Comparison of ENCODE assay signal across 1 cellular context in the genomic region with DNA sequence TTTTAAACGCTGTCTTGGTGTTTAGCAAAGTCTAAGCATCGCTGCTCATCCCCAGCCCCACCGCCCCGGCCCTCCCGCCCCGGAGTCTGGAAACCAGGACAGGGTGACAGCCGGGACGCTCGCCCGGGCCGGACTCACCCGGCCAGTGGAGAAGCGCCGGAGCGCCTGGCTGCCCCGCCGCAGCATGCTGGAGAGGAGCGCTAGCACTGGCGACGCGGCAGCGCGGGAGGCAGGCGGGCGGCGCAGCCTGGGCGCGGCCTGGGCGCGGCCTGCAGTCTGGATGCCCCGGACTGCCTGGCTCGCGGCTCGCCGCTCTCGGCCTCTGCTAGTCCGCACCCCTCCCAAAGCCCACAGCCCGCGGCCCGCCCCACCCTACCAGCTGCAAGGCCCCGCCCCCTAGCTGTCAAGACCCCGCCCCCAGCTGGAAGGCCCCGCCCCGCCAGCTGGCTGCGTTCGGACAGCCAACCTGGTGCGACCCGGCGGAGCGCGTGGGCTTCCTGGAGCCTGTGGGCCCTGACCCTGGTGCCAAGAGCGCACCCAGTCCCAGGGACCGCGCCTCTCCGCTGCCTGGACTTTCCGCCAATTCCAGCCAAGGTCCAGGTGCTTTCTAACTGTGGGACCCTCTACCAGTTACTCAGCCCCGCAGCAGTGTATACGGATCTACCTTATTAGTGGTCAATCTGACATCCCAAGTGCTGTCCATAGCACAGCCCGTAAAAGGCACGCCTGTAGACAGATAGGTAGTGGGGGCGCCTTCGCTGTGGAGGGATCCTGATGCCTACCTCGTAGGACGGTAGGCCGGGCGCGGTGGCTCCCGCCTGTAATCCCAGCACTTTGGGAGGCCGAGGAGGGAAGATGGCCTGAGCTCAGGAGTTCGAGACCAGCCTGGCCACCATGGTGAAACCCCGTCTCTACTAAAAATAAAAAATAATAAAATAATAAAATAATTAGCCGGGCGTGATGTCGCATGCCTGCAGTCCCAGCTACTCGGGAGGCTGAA.
TF ChIP-seq lines count a peak whose summit lies in the region.

A gene (minus strand): TSS at position 208 of the 1,000 bp plus-strand sequence. CDS start 22 bp downstream, at position 186.

TF ChIP-seq in endothelial cell of umbilical vein, 7 proteins besides CTCF, POLR2A, EP300 and RAD21:
- no peak for TF ChIP-seq EZH2 (IDR thresholded peaks at IDR 0.05; ENCODE audit: borderline replicate concordance, low read depth, low read length, severe bottlenecking)
- TF ChIP-seq POLR2AphosphoS5 (IDR thresholded peaks at IDR 0.05; ENCODE audit: insufficient read depth, low read depth, low read length) = peak; percentile 41
